ENCODE assay signal across 22 cellular contexts in genomic region chr7:126715076-126715475, GRCh38.
DNase-seq lines count a peak whose midpoint lies in the region; ATAC-seq and TF ChIP-seq lines count a peak whose summit lies in the region.
"Had no signal": no experiment of that assay in that cellular context is flagged by ENCODE, and none has a peak within 500 bp of the region (broad histone marks: within the 10 kb centered on the region; RNA-seq: fewer than 3 reads in every experiment).

No MANE protein-coding gene starts in this region.

- H3K9me3 ChIP-seq in stomach, result peaks cover 0 to 18% (median 7%) of the 10 kb centered on the region in 4 donors
- H3K9me3 ChIP-seq: BE2C, ovary, suprapubic skin had no signal

- H3K4me3 ChIP-seq in stomach, result no peak overlapping the region
- H3K4me3 ChIP-seq: ovary, suprapubic skin, upper lobe of left lung had no signal

- no peak for TF ChIP-seq EP300 in stomach (IDR thresholded peaks at IDR 0.05)

- intact Hi-C loops in stomach (cut with DNase I; ENCODE audit: low total_unique reads), result no loop called here

- no peaks in the 10 kb centered on the region for H3K4me1 ChIP-seq in stomach
- H3K4me1 ChIP-seq: BE2C, suprapubic skin, upper lobe of left lung had no signal

- no peak for TF ChIP-seq CTCF in stomach (IDR thresholded peaks at IDR 0.05)

- DNase-seq in DMS53 treated with DMSO at 0.1 percent for 48 hours (lab: John Stamatoyannopoulos, UW; ENCODE audit: unreplicated experiment), result peak; percentile 70
- DNase-seq in NCI-H1092 (lab: John Stamatoyannopoulos, UW), result peak; percentile 43
- peak; percentile 50 for DNase-seq in NCI-H2029 (lab: John Stamatoyannopoulos, UW)
- DNase-seq in SHP77 (lab: John Stamatoyannopoulos, UW), result peak; percentile 17 to 24
- DNase-seq in NCI-H2227 treated with DMSO at 0.1 percent for 48 hours (lab: John Stamatoyannopoulos, UW), result no peak
- DNase-seq in COLO829 (ENCODE audit: low spot score), result no peak
- no peak for DNase-seq in stomach
- DNase-seq: activated CD4-positive, alpha-beta T cell treated with anti-CD3 and anti-CD28 coated beads, Interleukin-2, amount 50 U/mL, for 48 hours; activated naive CD4-positive, alpha-beta T cell; BE2C; CD8-positive, alpha-beta T cell; DMS 273 treated with DMSO at 0.1 percent for 48 hours; erythroblast; Kasumi-1; nephron progenitor cell; ovary; stimulated activated naive B cell treated with anti-CD40 and anti-IgM and Interleukin-4, amounts not matched to agents 10 μg/mL and 1 μg/mL and 100 μg/mL, for 72 hours; upper lobe of left lung had no signal

- H3K36me3 ChIP-seq in stomach, result no peaks in the 10 kb centered on the region
- H3K36me3 ChIP-seq: BE2C, ovary, suprapubic skin, upper lobe of left lung had no signal

- H3K27me3 ChIP-seq in stomach, result no peaks in the 10 kb centered on the region
- H3K27me3 ChIP-seq: BE2C, ovary, suprapubic skin, upper lobe of left lung had no signal

- WGBS in stomach, 5 donors, result 39 to 52% (median 46%) methylated on average over 2 of the region's 2 CpGs

- no peak for ATAC-seq in HG02981 (IDR thresholded peaks at IDR 0.05; ENCODE audit: unreplicated experiment)
- ATAC-seq: CD8-positive, alpha-beta T cell; HCT116; left lobe of liver; stimulated activated naive B cell treated with anti-CD40 and anti-IgM and Interleukin-4, amounts not matched to agents 10 μg/mL and 1 μg/mL and 100 μg/mL, for 72 hours had no signal

- no peak for TF ChIP-seq POLR2A in stomach (IDR thresholded peaks at IDR 0.05)

- H3K27ac ChIP-seq in stomach, result no peak overlapping the region
- H3K27ac ChIP-seq: ovary, suprapubic skin, upper lobe of left lung had no signal

Comparison
In these comparisons a context has a peak if more than half of its experiments do, and no peak if none do; other contexts are left out.
1. DNase-seq: peak in DMS53 treated with DMSO at 0.1 percent for 48 hours (single experiment), NCI-H1092 (single experiment), NCI-H2029 (single experiment) and SHP77 (2 of 2); none in NCI-H2227 treated with DMSO at 0.1 percent for 48 hours (single experiment), COLO829 (single experiment) and stomach (single experiment).